Comparison of ENCODE assay signal across 8 cellular contexts in the genomic region with DNA sequence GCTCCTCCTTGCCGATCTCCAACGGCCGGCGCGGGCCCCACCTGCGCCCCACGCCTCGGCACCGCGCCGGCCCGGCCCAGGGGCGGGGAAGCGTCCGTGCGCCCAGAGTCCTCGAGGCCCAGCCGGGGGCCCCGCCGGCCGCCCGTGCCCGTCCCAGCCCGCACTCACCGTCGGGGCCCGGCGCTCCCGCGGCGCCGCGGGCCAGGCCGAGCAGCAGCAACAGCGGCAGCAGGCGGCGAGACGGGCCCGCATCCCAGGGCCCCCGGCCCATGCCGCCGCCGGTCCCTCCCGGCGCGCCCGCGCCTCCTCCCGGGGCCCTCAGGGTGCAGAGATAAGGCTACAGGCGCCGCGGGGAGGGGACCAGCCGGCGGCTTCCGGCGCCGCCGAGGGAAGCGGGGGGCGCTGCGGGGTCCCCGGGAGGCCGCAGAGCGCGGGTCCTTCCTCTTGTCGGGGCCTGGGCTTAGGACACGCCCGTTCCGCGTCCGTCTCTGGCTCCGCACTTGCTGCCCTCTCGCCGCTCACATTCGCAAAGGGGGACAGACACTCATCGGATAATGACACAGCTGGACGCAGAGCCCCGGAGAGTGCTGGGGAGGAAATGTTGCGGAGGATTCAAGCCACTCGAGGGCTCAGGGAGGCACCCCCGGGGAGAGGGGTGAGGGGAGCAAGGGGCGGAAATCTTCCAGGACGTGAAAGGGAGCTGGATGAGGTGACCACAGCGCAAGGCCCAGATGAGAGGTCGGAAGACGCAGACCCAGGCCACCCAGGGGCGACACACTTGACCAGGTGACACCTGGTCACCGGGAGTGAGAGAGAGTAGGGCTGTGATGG. TPM values are rescaled to one million over a fixed set of nuclear protein-coding genes. Genes with fewer than 3 reads are reported as not detected.
A peak's percentile ranks its signal among the peaks of the same experiment; 100 is the strongest.
DNase-seq lines count a peak whose midpoint lies in the region; ATAC-seq and TF ChIP-seq lines count a peak whose summit lies in the region.

A gene (minus strand): TSS at position 333 of the 831 bp plus-strand sequence. CDS start 62 bp downstream, at position 271.

- intact Hi-C loops in esophagus squamous epithelium (cut with DNase I) = no loop called here

- TF ChIP-seq POLR2A in esophagus squamous epithelium (IDR thresholded peaks at IDR 0.05) = no peak

- CTCF ChIA-PET in activated CD8-positive, alpha-beta T cell treated with anti-CD3 and anti-CD28 coated beads, Interleukin-2, amount 10 ng/mL, durations not matched to agents 7 days and 5 days (lab: Charles Lee) = interaction anchor here (1.0 kb wide), 1 partner anchor 205 kb away, joined by 4 read pairs; a partner anchor contains a TSS

- peak within 1 kb of the TSS; percentile 95 for H3K27ac Mint-ChIP-seq in activated CD8-positive, alpha-beta T cell treated with anti-CD3 and anti-CD28 coated beads, Interleukin-2, amount 10 ng/mL, durations not matched to agents 7 days and 5 days
- H3K27ac Mint-ChIP-seq in natural killer cell treated with Interleukin-12 subunit alpha and Interleukin-12 subunit beta and Interleukin-15 and Interleukin-18, amount 100 ng/mL, for 72 hours = peak within 1 kb of the TSS; percentile 88 to 94

- peaks cover 72% of the 10 kb centered on the region for H3K4me1 Mint-ChIP-seq in activated CD8-positive, alpha-beta T cell treated with anti-CD3 and anti-CD28 coated beads, Interleukin-2, amount 10 ng/mL, durations not matched to agents 7 days and 5 days (ENCODE audit: low read depth)
- peaks cover 60 to 75% of the 10 kb centered on the region in 2 donors for H3K4me1 Mint-ChIP-seq in natural killer cell treated with Interleukin-12 subunit alpha and Interleukin-12 subunit beta and Interleukin-15 and Interleukin-18, amount 100 ng/mL, for 72 hours (ENCODE audit: low read depth in 2 of 2)

- no peaks in the 10 kb centered on the region for H3K9me3 Mint-ChIP-seq in activated CD8-positive, alpha-beta T cell treated with anti-CD3 and anti-CD28 coated beads, Interleukin-2, amount 10 ng/mL, durations not matched to agents 7 days and 5 days (ENCODE audit: insufficient read depth)
- H3K9me3 Mint-ChIP-seq in natural killer cell treated with Interleukin-12 subunit alpha and Interleukin-12 subunit beta and Interleukin-15 and Interleukin-18, amount 100 ng/mL, for 72 hours = peaks cover 6% of the 10 kb centered on the region

- POLR2A ChIA-PET in activated CD8-positive, alpha-beta T cell treated with anti-CD3 and anti-CD28 coated beads, Interleukin-2, amount 10 ng/mL, durations not matched to agents 7 days and 5 days (lab: Charles Lee) = interaction anchor here (1.0 to 4.3 kb wide), 4 partner anchors 13 to 205 kb away, joined by 3 to 23 read pairs (median 4); a partner anchor contains a TSS

- peak within 1 kb of the TSS; percentile 87 for H3K4me3 Mint-ChIP-seq in activated CD8-positive, alpha-beta T cell treated with anti-CD3 and anti-CD28 coated beads, Interleukin-2, amount 10 ng/mL, durations not matched to agents 7 days and 5 days
- peak within 1 kb of the TSS; percentile 94 for H3K4me3 Mint-ChIP-seq in natural killer cell treated with Interleukin-12 subunit alpha and Interleukin-12 subunit beta and Interleukin-15 and Interleukin-18, amount 100 ng/mL, for 72 hours

- peaks cover 15 to 60% (median 31%) of the 10 kb centered on the region in 3 donors for H3K4me1 ChIP-seq in esophagus squamous epithelium

- peaks cover 6% of the 10 kb centered on the region for H3K27me3 Mint-ChIP-seq in activated CD8-positive, alpha-beta T cell treated with anti-CD3 and anti-CD28 coated beads, Interleukin-2, amount 10 ng/mL, durations not matched to agents 7 days and 5 days (ENCODE audit: low read depth)
- H3K27me3 Mint-ChIP-seq in natural killer cell treated with Interleukin-12 subunit alpha and Interleukin-12 subunit beta and Interleukin-15 and Interleukin-18, amount 100 ng/mL, for 72 hours = no peaks in the 10 kb centered on the region

- H3K36me3 Mint-ChIP-seq in activated CD8-positive, alpha-beta T cell treated with anti-CD3 and anti-CD28 coated beads, Interleukin-2, amount 10 ng/mL, durations not matched to agents 7 days and 5 days (ENCODE audit: low read depth) = peaks cover 31% of the 10 kb centered on the region
- peaks cover 9% of the 10 kb centered on the region for H3K36me3 Mint-ChIP-seq in natural killer cell treated with Interleukin-12 subunit alpha and Interleukin-12 subunit beta and Interleukin-15 and Interleukin-18, amount 100 ng/mL, for 72 hours

- peak; percentile 59 for ATAC-seq in activated CD8-positive, alpha-beta T cell treated with anti-CD3 and anti-CD28 coated beads, Interleukin-2, amount 10 ng/mL, durations not matched to agents 7 days and 5 days
- ATAC-seq in natural killer cell treated with Interleukin-12 subunit alpha and Interleukin-12 subunit beta and Interleukin-15 and Interleukin-18, amount 100 ng/mL, for 72 hours = peak; percentile 70 to 75

- H3K36me3 ChIP-seq in H7 (replicated peaks; ENCODE audit: control insufficient read depth, insufficient read depth, low read length) (no peaks in the 10 kb centered on the region), esophagus squamous epithelium (no peaks in the 10 kb centered on the region)

- DNase-seq in NCI-H82 (lab: John Stamatoyannopoulos, UW) (peak; percentile 56), NCI-H82 treated with DMSO at 0.1 percent for 48 hours (lab: John Stamatoyannopoulos, UW; ENCODE audit: unreplicated experiment) (no peak), H7 (peak; percentile 84), M059J (ENCODE audit: low read depth) (no peak), esophagus squamous epithelium (lab: John Stamatoyannopoulos, UW) (no peak), T1000 (lab: John Stamatoyannopoulos, UW) (no peak)
- peak; percentile 47 for DNase-seq in activated CD8-positive, alpha-beta T cell treated with anti-CD3 and anti-CD28 coated beads, Interleukin-2, amount 10 ng/mL, durations not matched to agents 7 days and 5 days
- DNase-seq in natural killer cell treated with Interleukin-12 subunit alpha and Interleukin-12 subunit beta and Interleukin-15 and Interleukin-18, amount 100 ng/mL, for 72 hours (ENCODE audit: low spot score) = peak; percentile 63

- no peak for TF ChIP-seq CTCF in esophagus squamous epithelium (IDR thresholded peaks at IDR 0.05)

- H3K4me3 ChIP-seq in H7 (ENCODE audit: insufficient read depth, low read depth, low read length) (peak within 1 kb of the TSS; percentile 63), esophagus squamous epithelium (peak within 1 kb of the TSS; percentile 50 to 82 (median 74))

- peak within 1 kb of the TSS; percentile 78 to 94 (median 90) for H3K27ac ChIP-seq in esophagus squamous epithelium

- H3K27me3 ChIP-seq in H7 (ENCODE audit: control insufficient read depth, insufficient read depth, low read length) (peaks cover 17% of the 10 kb centered on the region), esophagus squamous epithelium (no peaks in the 10 kb centered on the region)

- 24 to 42% methylated on average over 9 to 11 of the region's 88 CpGs for WGBS in esophagus squamous epithelium, 2 donors

- H3K9me3 ChIP-seq in esophagus squamous epithelium = no peaks in the 10 kb centered on the region

RNA-seq across cellular contexts. Expression of the gene that starts here (rescaled TPM):
- 3.0 and 3.5 TPM in 2 replicates for total RNA-seq in H7 (2014; rRNA removed; shearing (Covaris generic))
- total RNA-seq in M059J (2014; rRNA removed; shearing (Covaris generic)) = 15.1 and 16.4 TPM in 2 replicates
- 10 to 100 TPM; 15.2 to 17.9 TPM for total RNA-seq in activated CD8-positive, alpha-beta T cell treated with anti-CD3 and anti-CD28 coated beads, Interleukin-2, amount 10 ng/mL, durations not matched to agents 7 days and 5 days
- 1 to 10 TPM; 5.6 to 6.6 (median 6.5) TPM for total RNA-seq in esophagus squamous epithelium
- 10 to 100 TPM; 20.0 to 23.4 TPM for total RNA-seq in natural killer cell treated with Interleukin-12 subunit alpha and Interleukin-12 subunit beta and Interleukin-15 and Interleukin-18, amount 100 ng/mL, for 72 hours

Comparison
In these comparisons a context has a peak if more than half of its experiments do, and no peak if none do; other contexts are left out.
1. DNase-seq: peak in NCI-H82 (single experiment), H7 (single experiment), activated CD8-positive, alpha-beta T cell treated with anti-CD3 and anti-CD28 coated beads, Interleukin-2, amount 10 ng/mL, durations not matched to agents 7 days and 5 days (single experiment) and natural killer cell treated with Interleukin-12 subunit alpha and Interleukin-12 subunit beta and Interleukin-15 and Interleukin-18, amount 100 ng/mL, for 72 hours (single experiment); none in NCI-H82 treated with DMSO at 0.1 percent for 48 hours (single experiment), M059J (single experiment), esophagus squamous epithelium (single experiment) and T1000 (single experiment).